ENCODE assay signal across 17 cellular contexts in the genomic region with DNA sequence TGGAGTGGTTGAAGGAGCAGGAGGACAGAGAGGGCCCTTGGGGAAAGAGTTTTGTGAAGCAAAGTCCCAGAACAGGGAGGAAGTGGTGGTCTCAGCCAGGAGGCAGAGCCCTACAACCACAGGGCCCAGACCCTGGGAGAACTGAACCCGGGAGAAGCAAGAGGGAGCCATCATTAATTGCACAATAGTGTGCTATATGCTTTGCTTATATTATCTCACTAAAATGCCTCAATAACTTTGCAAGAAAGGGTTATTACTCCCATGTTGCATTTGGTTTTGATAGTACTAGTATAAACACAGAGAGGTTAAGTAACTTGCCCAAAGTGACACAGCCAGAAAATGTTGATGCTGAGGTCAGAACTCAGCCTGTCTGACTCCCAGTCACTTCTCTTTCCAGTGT.
"Had no signal": no experiment of that assay in that cellular context is flagged by ENCODE, and none has a peak within 500 bp of the region (broad histone marks: within the 10 kb centered on the region; RNA-seq: fewer than 3 reads in every experiment).

No MANE protein-coding gene starts in this region.

- H3K27me3 ChIP-seq: colonic mucosa, hepatocyte, right lobe of liver, upper lobe of right lung, vagina had no signal

- ATAC-seq: mucosa of descending colon; naive thymus-derived CD8-positive, alpha-beta T cell; stimulated activated effector memory CD8-positive, alpha-beta T cell treated with anti-CD3 and anti-CD28 coated beads, Interleukin-12 subunit alpha, Interleukin-12 subunit beta, amount 100 ng/mL, for 72 hours; upper lobe of right lung had no signal

- H2AFZ ChIP-seq: hepatocyte had no signal

- H3K4me3 ChIP-seq: colonic mucosa, hepatocyte, mucosa of descending colon, prostate gland, right lobe of liver, tibial nerve, upper lobe of right lung, vagina had no signal

- H3K9me3 ChIP-seq: colonic mucosa, mucosa of descending colon, prostate gland, right lobe of liver, tibial nerve, upper lobe of right lung, vagina had no signal

- H3K36me3 ChIP-seq: colonic mucosa, prostate gland, right lobe of liver, tibial nerve, upper lobe of right lung, vagina had no signal

- H3K4me2 ChIP-seq: hepatocyte had no signal

- H3K27ac ChIP-seq: colonic mucosa, hepatocyte, prostate gland, right lobe of liver, tibial nerve, upper lobe of right lung, vagina had no signal

- H3K4me1 ChIP-seq: colonic mucosa, prostate gland, upper lobe of right lung had no signal

- H3K79me2 ChIP-seq: hepatocyte had no signal

- DNase-seq: colonic mucosa; dermis blood vessel endothelial cell; erythroblast; foreskin melanocyte; head of caudate nucleus; mucosa of descending colon; naive thymus-derived CD8-positive, alpha-beta T cell; retina; right lobe of liver; stimulated activated CD4-positive, alpha-beta T cell treated with anti-CD3 and anti-CD28 coated beads, Interleukin-4, amount 100 ng/mL, for 1 hour; stimulated activated CD8-positive, alpha-beta memory T cell treated with anti-CD3 and anti-CD28 coated beads, Interleukin-4, amount 100 ng/mL, for 48 hours; upper lobe of right lung had no signal
